In the genomic region with DNA sequence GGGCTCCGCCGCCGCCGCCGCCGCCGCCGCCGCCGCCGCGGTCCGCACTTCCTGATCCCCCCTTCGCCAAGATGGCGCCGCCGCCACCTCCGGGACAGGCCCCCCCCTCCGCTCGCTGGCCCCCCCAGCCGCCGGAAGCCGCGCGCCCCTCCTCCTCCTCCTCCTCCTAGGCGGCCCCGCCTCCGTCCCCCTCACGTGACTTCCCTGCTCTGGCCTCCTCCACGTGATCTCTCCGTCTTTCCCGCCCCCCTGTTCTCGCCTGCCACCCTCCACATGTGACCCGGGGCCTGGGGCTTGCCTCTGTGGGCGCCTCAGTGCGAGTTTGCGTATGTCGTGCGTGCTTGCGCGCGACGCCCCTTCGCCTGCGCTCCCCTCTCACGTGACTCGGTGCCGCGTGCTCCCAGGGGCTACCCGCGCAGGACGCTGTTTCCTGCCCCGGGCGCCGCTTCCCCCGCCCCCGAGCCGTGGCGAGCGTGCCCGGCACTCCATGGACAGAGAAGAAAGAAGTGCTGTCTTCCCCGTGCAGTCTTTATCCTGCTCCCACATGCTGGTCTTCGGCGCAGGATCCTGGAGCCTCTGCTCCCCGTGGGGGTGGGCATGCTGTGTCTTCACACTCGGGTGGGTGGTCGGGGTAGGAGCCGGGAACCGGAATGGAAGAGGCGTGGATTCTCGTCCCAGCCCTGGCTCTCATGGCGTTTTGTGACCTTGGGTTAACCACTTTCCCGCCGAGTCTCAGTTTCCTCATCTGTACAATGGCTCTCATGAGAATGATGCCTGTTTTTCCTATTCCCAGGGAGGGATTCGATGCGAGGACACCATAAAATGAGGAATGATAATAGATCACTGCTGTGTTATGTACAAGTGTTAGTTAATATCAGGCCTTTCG, we compare ENCODE assay signal across 8 cellular contexts. TPM values are rescaled to one million over a fixed set of nuclear protein-coding genes. Genes with fewer than 3 reads are reported as not detected.
DNase-seq lines count a peak whose midpoint lies in the region; ATAC-seq and TF ChIP-seq lines count a peak whose summit lies in the region.

TSS of gene UBE2Q1 (minus strand) at position 53 of the 886 bp plus-strand sequence. CDS start 109 bp downstream, outside the sequence.

- ATAC-seq in RWPE2 (ENCODE audit: low read depth) (peak; percentile 88), natural killer cell (peak; percentile 86 to 94 (median 90))

- H3K4me1 Mint-ChIP-seq in activated T-helper 2 cell treated with anti-CD3 and anti-CD28 coated beads, Interferon-gamma antibody, Interleukin-2, Interleukin-4, amounts not matched to agents 10 μg/mL and 5 μg/mL and 100 μg/mL, durations not matched to agents 14 hours and 24 hours and 36 hours (ENCODE audit: low read depth) = peaks cover 22% of the 10 kb centered on the region
- peaks cover 38 to 47% of the 10 kb centered on the region in 2 donors for H3K4me1 Mint-ChIP-seq in natural killer cell

- intact Hi-C loops in activated T-helper 2 cell treated with anti-CD3 and anti-CD28 coated beads, Interferon-gamma antibody, Interleukin-2, Interleukin-4, amounts not matched to agents 10 μg/mL and 5 μg/mL and 100 μg/mL, durations not matched to agents 14 hours and 24 hours and 36 hours (cut with micrococcal nuclease) = loop anchor here (1.0 to 5.0 kb wide), 12 partner anchors 49 to 503 kb away; partner anchors contain the start of genes ADAR, ATP8B2, CKS1B and EFNA4
- intact Hi-C loops in natural killer cell (cut with micrococcal nuclease) = loop anchor here (1.0 to 5.0 kb wide), 11 partner anchors 49 to 1003 kb away; partner anchors contain the start of genes ADAR, ASH1L, CKS1B and PMVK

- H3K27ac ChIP-seq in RWPE2 (ENCODE audit: poor library complexity, severe bottlenecking) = peak within 1 kb of the TSS; percentile 83

- H3K4me3 ChIP-seq in RWPE2 (ENCODE audit: severe bottlenecking) (peak within 1 kb of the TSS; percentile 76), fibroblast of mammary gland (ENCODE audit: control insufficient read depth, low read depth, low read length) (peak within 1 kb of the TSS; percentile 87)

- H3K36me3 ChIP-seq in RWPE2 (ENCODE audit: low read depth) = peaks cover 24% of the 10 kb centered on the region

- TF ChIP-seq CTCF in RWPE2 (IDR thresholded peaks at IDR 0.05; ENCODE audit: poor library complexity, severe bottlenecking) = no peak
- no peak for TF ChIP-seq CTCF in fibroblast of mammary gland (conservative IDR thresholded peaks at IDR 0.05; ENCODE audit: control insufficient read depth, insufficient read depth, low read depth, low read length)
- no peak for TF ChIP-seq CTCF in natural killer cell (IDR thresholded peaks at IDR 0.05)

- H3K4me1 ChIP-seq in RWPE2 (ENCODE audit: insufficient read depth, poor library complexity, severe bottlenecking) = peaks cover 8% of the 10 kb centered on the region

- H3K27ac Mint-ChIP-seq in activated T-helper 2 cell treated with anti-CD3 and anti-CD28 coated beads, Interferon-gamma antibody, Interleukin-2, Interleukin-4, amounts not matched to agents 10 μg/mL and 5 μg/mL and 100 μg/mL, durations not matched to agents 14 hours and 24 hours and 36 hours = peak within 1 kb of the TSS; percentile 87
- H3K27ac Mint-ChIP-seq in natural killer cell = peak within 1 kb of the TSS; percentile 83 to 97

- no peaks in the 10 kb centered on the region for H3K9me3 ChIP-seq in RWPE2 (ENCODE audit: severe bottlenecking)

- peaks cover 34% of the 10 kb centered on the region for H3K36me3 Mint-ChIP-seq in activated T-helper 2 cell treated with anti-CD3 and anti-CD28 coated beads, Interferon-gamma antibody, Interleukin-2, Interleukin-4, amounts not matched to agents 10 μg/mL and 5 μg/mL and 100 μg/mL, durations not matched to agents 14 hours and 24 hours and 36 hours (ENCODE audit: low read depth)
- H3K36me3 Mint-ChIP-seq in natural killer cell = peaks cover 3% of the 10 kb centered on the region

- no peaks in the 10 kb centered on the region for H3K9me3 Mint-ChIP-seq in activated T-helper 2 cell treated with anti-CD3 and anti-CD28 coated beads, Interferon-gamma antibody, Interleukin-2, Interleukin-4, amounts not matched to agents 10 μg/mL and 5 μg/mL and 100 μg/mL, durations not matched to agents 14 hours and 24 hours and 36 hours
- H3K9me3 Mint-ChIP-seq in natural killer cell = no peaks in the 10 kb centered on the region

- DNase-seq in EH (ENCODE audit: low read depth) (peak; percentile 99), H4 (ENCODE audit: low spot score) (peak; percentile 99), LoVo (ENCODE audit: low spot score) (peak; percentile 98), RWPE2 (ENCODE audit: low spot score) (peak; percentile 98), fibroblast of mammary gland (ENCODE audit: low read depth) (peak; percentile 98), natural killer cell (peak; percentile 99)
- peak; percentile 99 for DNase-seq in activated T-helper 2 cell treated with anti-CD3 and anti-CD28 coated beads, Interferon-gamma antibody, Interleukin-2, Interleukin-4, amounts not matched to agents 10 μg/mL and 5 μg/mL and 100 μg/mL, durations not matched to agents 14 hours and 24 hours and 36 hours (ENCODE audit: low spot score)
- DNase-seq in stimulated activated naive CD4-positive, alpha-beta T cell treated with Interleukin-2 at 50 U/mL for 16 hours (lab: John Stamatoyannopoulos, UW) = peak; percentile 99

- no peaks in the 10 kb centered on the region for H3K27me3 Mint-ChIP-seq in activated T-helper 2 cell treated with anti-CD3 and anti-CD28 coated beads, Interferon-gamma antibody, Interleukin-2, Interleukin-4, amounts not matched to agents 10 μg/mL and 5 μg/mL and 100 μg/mL, durations not matched to agents 14 hours and 24 hours and 36 hours (ENCODE audit: low read depth)
- H3K27me3 Mint-ChIP-seq in natural killer cell (ENCODE audit: low read depth in 2 of 2) = no peaks in the 10 kb centered on the region

- peak within 1 kb of the TSS; percentile 90 for H3K4me3 Mint-ChIP-seq in activated T-helper 2 cell treated with anti-CD3 and anti-CD28 coated beads, Interferon-gamma antibody, Interleukin-2, Interleukin-4, amounts not matched to agents 10 μg/mL and 5 μg/mL and 100 μg/mL, durations not matched to agents 14 hours and 24 hours and 36 hours (ENCODE audit: low read depth)
- peak within 1 kb of the TSS; percentile 92 for H3K4me3 Mint-ChIP-seq in natural killer cell

- H3K27me3 ChIP-seq in RWPE2 (ENCODE audit: insufficient read depth, poor library complexity, severe bottlenecking) = no peaks in the 10 kb centered on the region

RNA-seq across cellular contexts. Expression of gene UBE2Q1, which starts in this region (rescaled TPM):
- 34.9 and 35.7 TPM in 2 replicates for total RNA-seq in H4 (2014; rRNA removed; shearing (Covaris generic))
- 96.5 and 101 TPM in 2 replicates for total RNA-seq in activated T-helper 2 cell treated with anti-CD3 and anti-CD28 coated beads, Interferon-gamma antibody, Interleukin-2, Interleukin-4, amounts not matched to agents 10 μg/mL and 5 μg/mL and 100 μg/mL, durations not matched to agents 14 hours and 24 hours and 36 hours
- 100 to 1,000 TPM; 100 to 137 (median 112) TPM for total RNA-seq in natural killer cell

Comparison
In these comparisons a context has a peak if more than half of its experiments do, and no peak if none do; other contexts are left out.
1. Peak in every context shown above with its lines: DNase-seq, ATAC-seq, H3K4me3 ChIP-seq and H3K27ac ChIP-seq.